Comparison of ENCODE assay signal across 21 cellular contexts in the genomic region with DNA sequence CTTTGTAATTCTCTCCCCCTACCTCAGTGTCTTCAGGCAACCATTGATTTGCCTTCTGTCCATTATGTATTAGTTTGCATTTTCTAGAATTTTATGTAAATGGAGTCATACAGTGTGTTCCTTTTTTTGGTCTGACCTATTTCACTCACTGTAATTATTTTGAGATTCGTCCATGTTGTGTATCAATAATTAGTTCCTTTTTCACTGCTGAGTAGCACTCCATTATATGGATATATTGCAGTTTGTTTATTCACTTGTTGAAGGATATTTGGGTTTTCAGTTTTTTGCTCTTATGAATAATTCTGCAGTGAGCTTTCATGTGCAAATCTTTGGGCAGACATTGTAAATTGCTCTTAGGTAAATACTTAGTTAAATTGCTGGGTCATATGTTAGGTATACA.
"Had no signal": no experiment of that assay in that cellular context is flagged by ENCODE, and none has a peak within 500 bp of the region (broad histone marks: within the 10 kb centered on the region; RNA-seq: fewer than 3 reads in every experiment).

No MANE protein-coding gene starts in this region.

- H3K4me3 ChIP-seq: SJSA1, SK-N-MC had no signal

- H3K9me3 ChIP-seq: SJSA1 had no signal

- H3K9ac ChIP-seq: KMS-11 had no signal

- ATAC-seq: HepG2 had no signal

- H3K4me2 ChIP-seq: KMS-11 had no signal

- H3K27me3 ChIP-seq: SJSA1 had no signal

- DNase-seq: IMR-90, NCI-H1092, NCI-H1105 treated with DMSO at 0.1 percent for 48 hours, NCI-H1417 treated with DMSO at 0.1 percent for 48 hours, NCI-H146, NCI-H1694 treated with DMSO at 0.1 percent for 48 hours, NCI-H1930, NCI-H2081, NCI-H2107, NCI-H2227 treated with DMSO at 0.1 percent for 48 hours, NCI-H524 treated with DMSO at 0.1 percent for 48 hours, NCI-H69, NCI-H774, Right ventricle myocardium superior, RPMI8226, SIG-M5 had no signal

- H3K27ac ChIP-seq: KMS-11, SJSA1, SK-N-MC had no signal

- FAIRE-seq: HepG2, RCC 7860 had no signal
